ENCODE assay signal across 8 cellular contexts in genomic region chr1:145977486-145978476, GRCh38. TPM values are rescaled to one million over a fixed set of nuclear protein-coding genes. Genes with fewer than 3 reads are reported as not detected.
DNase-seq lines count a peak whose midpoint lies in the region; ATAC-seq, FAIRE-seq and TF ChIP-seq lines count a peak whose summit lies in the region.

No MANE protein-coding gene starts in this region.

- H3K36me3 ChIP-seq in BJ (ENCODE audit: control insufficient read depth, insufficient read depth, low read length) (no peaks in the 10 kb centered on the region), WERI-Rb-1 (no peaks in the 10 kb centered on the region), small intestine (ENCODE audit: control insufficient read depth in 2 of 2, insufficient read depth in 2 of 2, low read length in 2 of 2) (no peaks in the 10 kb centered on the region)

- TF ChIP-seq CTCF in BJ (IDR thresholded peaks at IDR 0.05; ENCODE audit: insufficient read depth, low read depth, low read length) (peak; percentile 78), WERI-Rb-1 (IDR thresholded peaks at IDR 0.05; ENCODE audit: low read depth, low read length) (peak; percentile 97)

- DNase-seq in BJ (ENCODE audit: low read depth) (no peak), HCEC 1CT (peak; percentile 82), NCI-H2196 treated with DMSO at 0.1 percent for 48 hours (lab: John Stamatoyannopoulos, UW; ENCODE audit: unreplicated experiment) (peak; percentile 87), WERI-Rb-1 (peak; percentile 87), caudate nucleus (lab: John Stamatoyannopoulos, UW) (peak in 56 of 61 donors; percentile 3 to 85 (median 50)), small intestine (peak; percentile 88)

- POLR2A ChIA-PET in BJ (lab: Charles Lee): interaction anchor here (0.5 kb wide), 1 partner anchor 60 kb away, joined by 18 read pairs; no protein-coding TSS in a partner anchor

- H3K27ac ChIP-seq in WERI-Rb-1 (peak overlapping the region; percentile 21), caudate nucleus (ENCODE audit: low read depth, low read length) (peak overlapping the region; percentile 94), small intestine (ENCODE audit: low read depth in 1 of 2, low read length in 1 of 2) (peak overlapping the region; percentile 94 to 98)

- CTCF ChIA-PET in BJ (lab: Yijun Ruan, JAX): interaction anchor here (0.7 to 7.2 kb wide), 21 partner anchors 9 to 130 kb away, joined by 3 to 171 read pairs (median 6); partner anchors contain the start of genes ANKRD34A, ANKRD35, HJV and LIX1L

- H3K9me3 ChIP-seq in WERI-Rb-1 (ENCODE audit: severe bottlenecking): no peaks in the 10 kb centered on the region
- H3K9me3 ChIP-seq in small intestine (ENCODE audit: control insufficient read depth, low read depth): no peaks in the 10 kb centered on the region

- FAIRE-seq in islet of Langerhans (lab: Jason Lieb, UNC) (peak; percentile 96), small intestine (lab: Jason Lieb, UNC) (no peak)

- 14 to 18% (median 16%) methylated on average over 9 of the region's 9 CpGs for WGBS in small intestine, 3 donors

- no peak overlapping the region for H3K4me3 ChIP-seq in BJ (ENCODE audit: low read depth, low read length)
- H3K4me3 ChIP-seq in WERI-Rb-1 (ENCODE audit: low read depth, low read length): no peak overlapping the region
- H3K4me3 ChIP-seq in small intestine (ENCODE audit: low read depth in 1 of 2, low read length in 2 of 2): no peak overlapping the region

- peaks cover 16 to 24% of the 10 kb centered on the region in 2 donors for H3K4me1 ChIP-seq in small intestine (ENCODE audit: control insufficient read depth in 2 of 2, insufficient read depth in 1 of 2, low read depth in 1 of 2, low read length in 1 of 2)

- ATAC-seq in HG03095 (IDR thresholded peaks at IDR 0.05; ENCODE audit: unreplicated experiment): no peak

- H3K27me3 ChIP-seq in BJ (ENCODE audit: control insufficient read depth, insufficient read depth, low read length): no peaks in the 10 kb centered on the region
- no peaks in the 10 kb centered on the region for H3K27me3 ChIP-seq in WERI-Rb-1 (ENCODE audit: insufficient read depth, low read depth, severe bottlenecking)
- H3K27me3 ChIP-seq in small intestine (ENCODE audit: control insufficient read depth in 2 of 2, insufficient read depth in 2 of 2, low read length in 2 of 2): no peaks in the 10 kb centered on the region

RNA-seq across cellular contexts. Expression of gene POLR3GL, which starts 13.3 kb away (rescaled TPM):
- polyA plus RNA-seq in BJ (2011; rRNA removed) (13.2 and 19.2 TPM in 2 replicates), small intestine (10 to 100 TPM; 33.6 to 37.3 (median 34.0) TPM)
- 6.6 and 8.6 TPM in 2 replicates for polyA minus RNA-seq in BJ (2011; rRNA and poly(A)+ RNA removed)

RNA-seq across cellular contexts. Expression of gene ANKRD34A, which starts 13.4 kb away (rescaled TPM):
- polyA plus RNA-seq in BJ (2011; rRNA removed) (1.3 and 1.4 TPM in 2 replicates), small intestine (1 to 10 TPM in 1 of 3 donors, under 1 TPM in 2; 0.48 to 1.1 (median 0.54) TPM)
- 1.5 TPM in 2 replicates for polyA minus RNA-seq in BJ (2011; rRNA and poly(A)+ RNA removed)

RNA-seq across cellular contexts. Expression of gene TXNIP, which starts 18.6 kb away (rescaled TPM):
- 212 and 258 TPM in 2 replicates for polyA plus RNA-seq in BJ (2011; rRNA removed)
- 165 and 309 TPM in 2 replicates for polyA minus RNA-seq in BJ (2011; rRNA and poly(A)+ RNA removed)
- 100 to 1,000 TPM in 2 of 3 donors, 10 to 100 TPM in 1; 85.4 to 362 (median 170) TPM for polyA plus RNA-seq in small intestine

RNA-seq across cellular contexts. Expression of gene LIX1L, which starts 20.0 kb away (rescaled TPM):
- polyA plus RNA-seq in BJ (2011; rRNA removed) (35.1 and 42.1 TPM in 2 replicates), small intestine (1 to 10 TPM in 2 of 3 donors, under 1 TPM in 1; 0.67 to 7.1 (median 3.2) TPM)
- polyA minus RNA-seq in BJ (2011; rRNA and poly(A)+ RNA removed): 22.7 and 23.4 TPM in 2 replicates

RNA-seq across cellular contexts. Expression of gene HJV, which starts 43.8 kb away (rescaled TPM):
- not detected in 2 replicates for polyA plus RNA-seq in BJ (2011; rRNA removed)
- polyA minus RNA-seq in BJ (2011; rRNA and poly(A)+ RNA removed): not detected in 2 replicates
- not detected for polyA plus RNA-seq in small intestine

Comparison
In these comparisons a context has a peak if more than half of its experiments do, and no peak if none do; other contexts are left out.
1. H3K27ac ChIP-seq: peak in every context shown above with its lines; median percentile 96 in small intestine; 94 in caudate nucleus; 21 in WERI-Rb-1.